14 cellular contexts compared by ENCODE assay signal in the genomic region with DNA sequence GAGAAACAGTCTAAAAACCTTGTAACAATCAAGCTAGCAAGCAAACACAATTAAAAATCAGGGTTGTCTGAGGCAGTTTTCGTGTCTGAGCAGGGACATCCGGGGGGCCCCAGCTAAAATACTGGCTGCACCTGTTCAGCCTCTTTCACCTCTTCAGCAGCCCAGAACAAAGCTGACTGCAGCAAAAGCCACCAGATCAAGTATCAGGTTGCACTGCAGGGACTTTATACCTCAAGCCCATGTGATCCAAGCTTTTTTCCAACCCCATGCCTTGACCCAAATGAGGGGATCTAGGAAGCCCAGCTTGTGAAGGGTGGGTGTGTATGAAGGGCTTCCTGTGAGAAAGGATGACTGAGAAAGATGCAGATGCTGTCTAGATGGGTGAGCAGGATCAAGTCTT.
A peak's percentile ranks its signal among the peaks of the same experiment; 100 is the strongest.
DNase-seq lines count a peak whose midpoint lies in the region; ATAC-seq lines count a peak whose summit lies in the region.
"Had no signal": no experiment of that assay in that cellular context is flagged by ENCODE, and none has a peak within 500 bp of the region (broad histone marks: within the 10 kb centered on the region; RNA-seq: fewer than 3 reads in every experiment).

No MANE protein-coding gene starts in this region.

- WGBS in aorta, 2 donors: 91 to 98% methylated on average over 2 of the region's 2 CpGs

- no peaks in the 10 kb centered on the region for H3K9me3 ChIP-seq in aorta (ENCODE audit: control insufficient read depth, low read length)
- H3K9me3 ChIP-seq: suprapubic skin had no signal

- H3K4me3 ChIP-seq in aorta (ENCODE audit: low read length in 2 of 2): no peak overlapping the region
- H3K4me3 ChIP-seq: suprapubic skin had no signal

- H3K4me1 ChIP-seq in aorta (ENCODE audit: control insufficient read depth in 1 of 2, insufficient read depth in 2 of 2, low read length in 2 of 2): no peaks in the 10 kb centered on the region
- H3K4me1 ChIP-seq: suprapubic skin had no signal

- no peaks in the 10 kb centered on the region for H3K36me3 ChIP-seq in aorta (ENCODE audit: control insufficient read depth in 1 of 2, insufficient read depth in 2 of 2, low read length in 1 of 2)

- H3K27me3 ChIP-seq in aorta (ENCODE audit: control insufficient read depth in 1 of 2, insufficient read depth in 2 of 2, low read length in 1 of 2): no peaks in the 10 kb centered on the region
- H3K27me3 ChIP-seq: suprapubic skin had no signal

- intact Hi-C loops in aorta (cut with DNase I): no loop called here

- DNase-seq in DMS 273 (lab: John Stamatoyannopoulos, UW; ENCODE audit: unreplicated experiment) (peak; percentile 39), NCI-H1092 treated with DMSO at 0.1 percent for 48 hours (lab: John Stamatoyannopoulos, UW) (peak; percentile 56), NCI-H82 (lab: John Stamatoyannopoulos, UW) (peak; percentile 76), iPS-NIHi11 (ENCODE audit: low spot score) (peak; percentile 33), aorta (no peak)
- DNase-seq in activated naive CD4-positive, alpha-beta T cell treated with anti-CD3 and anti-CD28 coated beads, Interleukin-2, amount 50 U/mL, for 16 hours: no peak
- DNase-seq: activated CD4-positive, alpha-beta T cell treated with anti-CD3 and anti-CD28 coated beads for 4 hours; central memory CD4-positive, alpha-beta T cell; Kasumi-1; T-helper 17 cell had no signal

- no peak overlapping the region for H3K27ac ChIP-seq in aorta (ENCODE audit: low read depth in 1 of 2, low read length in 2 of 2)
- H3K27ac ChIP-seq: HL-60, suprapubic skin had no signal

- ATAC-seq in HG02870 (IDR thresholded peaks at IDR 0.05; ENCODE audit: unreplicated experiment) (no peak), GM18867 (IDR thresholded peaks at IDR 0.05; ENCODE audit: unreplicated experiment) (no peak), aorta (ENCODE audit: low FRiP score) (no peak)
- ATAC-seq: T-helper 17 cell had no signal

Comparison
In these comparisons a context has a peak if more than half of its experiments do, and no peak if none do; other contexts are left out.
1. DNase-seq: peak in DMS 273 (single experiment), NCI-H1092 treated with DMSO at 0.1 percent for 48 hours (single experiment), NCI-H82 (single experiment) and iPS-NIHi11 (single experiment); none in activated naive CD4-positive, alpha-beta T cell treated with anti-CD3 and anti-CD28 coated beads, Interleukin-2, amount 50 U/mL, for 16 hours (single experiment) and aorta (0 of 2).